ENCODE assay signal across 20 cellular contexts in the genomic region with DNA sequence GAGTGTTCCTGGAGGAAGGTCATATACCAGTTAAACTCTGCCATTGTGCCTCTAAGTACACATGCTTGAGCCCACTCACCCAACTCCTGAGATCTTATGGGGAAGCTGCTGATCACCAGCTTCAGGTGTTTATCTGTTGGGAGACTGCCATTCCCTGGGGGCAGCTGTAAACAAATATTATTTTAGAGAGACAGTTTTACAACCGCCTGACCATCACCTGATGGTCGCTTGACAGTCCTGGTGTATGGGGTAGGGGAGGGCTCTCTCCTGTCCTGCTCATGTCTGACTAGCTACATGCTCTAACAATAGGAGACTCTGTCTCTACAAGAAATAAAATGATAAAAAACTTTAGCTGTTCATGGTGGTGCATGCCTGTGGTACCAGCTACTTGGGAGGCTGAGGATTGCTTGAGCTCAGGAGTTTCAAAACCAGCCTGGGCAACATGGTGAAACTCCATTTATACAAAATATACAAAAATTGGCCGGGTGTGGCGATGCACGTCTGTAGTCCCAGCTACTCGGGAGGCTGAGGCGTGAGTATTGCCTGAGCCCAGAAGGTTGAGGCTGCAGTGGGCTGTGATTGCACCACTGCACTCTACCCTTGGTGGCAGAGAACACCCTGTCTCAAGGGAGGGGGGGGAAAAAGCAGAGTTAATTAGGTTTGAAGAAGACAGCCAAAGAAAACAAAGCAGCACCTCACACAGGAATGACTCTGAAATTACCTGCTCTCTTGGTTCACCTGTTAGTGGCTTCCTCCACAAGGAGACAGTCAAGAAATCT.
DNase-seq lines count a peak whose midpoint lies in the region; ATAC-seq and TF ChIP-seq lines count a peak whose summit lies in the region.
"Had no signal": no experiment of that assay in that cellular context is flagged by ENCODE, and none has a peak within 500 bp of the region (broad histone marks: within the 10 kb centered on the region; RNA-seq: fewer than 3 reads in every experiment).

No MANE protein-coding gene starts in this region.

- H3K9ac ChIP-seq in PC-3 (ENCODE audit: low read length) (no peak overlapping the region), skeletal muscle tissue (ENCODE audit: low read depth in 1 of 3, low read length in 3 of 3) (no peak overlapping the region)
- H3K9ac ChIP-seq: parathyroid adenoma had no signal

- DNase-seq in PC-3 (no peak), left colon (no peak), EL (no peak), GM19238 (ENCODE audit: insufficient read length, low spot score) (no peak)
- no peak for DNase-seq in stimulated activated naive CD4-positive, alpha-beta T cell (lab: John Stamatoyannopoulos, UW)
- DNase-seq: activated CD8-positive, alpha-beta T cell treated with anti-CD3 and anti-CD28 coated beads, Interleukin-2, amount 10 ng/mL, durations not matched to agents 7 days and 5 days; activated gamma-delta T cell treated with Interleukin-2 at 50 U/mL for 16 hours; CD4-positive, alpha-beta memory T cell; DMS153; GDM1; mammary epithelial cell; naive thymus-derived CD8-positive, alpha-beta T cell; NCI-H1105; NCI-H2081 had no signal

- H3K27ac ChIP-seq in DOHH2 (ENCODE audit: low read depth, low read length) (no peak overlapping the region), PC-3 (ENCODE audit: low read length) (no peak overlapping the region), skeletal muscle tissue (ENCODE audit: low read depth, low read length) (peak overlapping the region; percentile 33)
- H3K27ac ChIP-seq: parathyroid adenoma, suprapubic skin had no signal

- TF ChIP-seq CTCF in DOHH2 (IDR thresholded peaks at IDR 0.05; ENCODE audit: low read depth, low read length, poor library complexity, severe bottlenecking) (no peak), PC-3 (conservative IDR thresholded peaks at IDR 0.05; ENCODE audit: low read depth, low read length) (no peak)

- no peak overlapping the region for H2AFZ ChIP-seq in PC-3 (ENCODE audit: low read length)
- H2AFZ ChIP-seq: parathyroid adenoma had no signal

- CTCF ChIA-PET in PC-3 (lab: Charles Lee), result no interaction called here

- H3K4me2 ChIP-seq in DOHH2 (ENCODE audit: low read length) (peak overlapping the region; percentile 48), PC-3 (ENCODE audit: low read length) (peak overlapping the region; percentile 62)

- H4K20me1 ChIP-seq in DOHH2 (ENCODE audit: control insufficient read depth, insufficient read depth, low read depth, low read length) (no peaks in the 10 kb centered on the region), PC-3 (ENCODE audit: low read length) (no peaks in the 10 kb centered on the region)

- H3K27me3 ChIP-seq in DOHH2 (ENCODE audit: control insufficient read depth, low read length) (no peaks in the 10 kb centered on the region), PC-3 (ENCODE audit: low read length) (no peaks in the 10 kb centered on the region), skeletal muscle tissue (ENCODE audit: control insufficient read depth in 3 of 3, insufficient read depth in 3 of 3, low read length in 3 of 3) (no peaks in the 10 kb centered on the region)
- H3K27me3 ChIP-seq: suprapubic skin had no signal

- 0 out of 2 replicates have a peak, but pooled peaks cover 7% of the 10 kb centered on the region for H3F3A ChIP-seq in DOHH2 (ENCODE audit: control insufficient read depth, insufficient read depth)
- H3F3A ChIP-seq in PC-3 (ENCODE audit: low read length, unreplicated experiment), result peaks cover 4% of the 10 kb centered on the region

- H3K4me3 ChIP-seq in DOHH2 (ENCODE audit: low read length), result peak overlapping the region; percentile 25
- H3K4me3 ChIP-seq in PC-3 (ENCODE audit: low read length), result no peak overlapping the region
- H3K4me3 ChIP-seq in skeletal muscle tissue (ENCODE audit: low read length in 3 of 3), result no peak overlapping the region
- H3K4me3 ChIP-seq: suprapubic skin had no signal

- no peaks in the 10 kb centered on the region for H3K9me3 ChIP-seq in DOHH2 (ENCODE audit: control insufficient read depth, insufficient read depth, low read length)
- no peaks in the 10 kb centered on the region for H3K9me3 ChIP-seq in PC-3 (ENCODE audit: low read length)
- H3K9me3 ChIP-seq in skeletal muscle tissue (ENCODE audit: control insufficient read depth in 3 of 3, low read length in 3 of 3), result no peaks in the 10 kb centered on the region
- H3K9me3 ChIP-seq: suprapubic skin had no signal

- peaks cover 85% of the 10 kb centered on the region for H3K79me2 ChIP-seq in DOHH2 (ENCODE audit: control insufficient read depth, low read length)
- peaks cover 39% of the 10 kb centered on the region for H3K79me2 ChIP-seq in PC-3 (ENCODE audit: low read length)
- H3K79me2 ChIP-seq: parathyroid adenoma had no signal

- POLR2A ChIA-PET in PC-3 (lab: Charles Lee; ENCODE audit: unreplicated experiment), result no interaction called here

- H3K36me3 ChIP-seq in DOHH2 (ENCODE audit: control insufficient read depth, low read length) (peaks cover 49% of the 10 kb centered on the region), PC-3 (ENCODE audit: low read depth, low read length) (peaks cover 4% of the 10 kb centered on the region; the same call in 1 of the 2 replicates), skeletal muscle tissue (ENCODE audit: control insufficient read depth in 3 of 3, insufficient read depth in 3 of 3, low read length in 3 of 3) (no peaks in the 10 kb centered on the region)
- H3K36me3 ChIP-seq: suprapubic skin had no signal

- no TSS peak for BruUV-seq in PC-3 (replicated peaks; lab: Mats Ljungman, UMichigan)

- ATAC-seq in PC-3, result no peak
- peak; percentile 19 for ATAC-seq in left colon
- ATAC-seq in activated CD4-positive, CD25-positive, alpha-beta regulatory T cell treated with anti-CD3 and anti-CD28 coated beads, Interleukin-2, amount 50 U/mL, for 24 hours, result no peak
- ATAC-seq: activated CD8-positive, alpha-beta T cell treated with anti-CD3 and anti-CD28 coated beads, Interleukin-2, amount 10 ng/mL, durations not matched to agents 7 days and 5 days; naive thymus-derived CD8-positive, alpha-beta T cell; Right ventricle myocardium inferior had no signal

- H3K9me2 ChIP-seq in DOHH2 (replicated peaks; ENCODE audit: control insufficient read depth, low read length) (no peaks in the 10 kb centered on the region), PC-3 (replicated peaks; ENCODE audit: low read length) (no peaks in the 10 kb centered on the region)

- intact Hi-C loops in PC-3 (cut with micrococcal nuclease), result loop anchor here (5.0 kb wide), 1 partner anchor 56 kb away; no protein-coding TSS in a partner anchor
- intact Hi-C loops in left colon (cut with DNase I, micrococcal nuclease), result no loop called here

- H3K4me1 ChIP-seq in DOHH2 (ENCODE audit: control insufficient read depth, low read length) (peaks cover 66% of the 10 kb centered on the region), PC-3 (ENCODE audit: insufficient read depth, low read length) (peaks cover 43% of the 10 kb centered on the region), skeletal muscle tissue (ENCODE audit: control insufficient read depth in 3 of 3, insufficient read depth in 3 of 3, low read length in 3 of 3) (peaks cover 27 to 65% (median 36%) of the 10 kb centered on the region in 3 donors)
- H3K4me1 ChIP-seq: parathyroid adenoma had no signal
